Comparison of ENCODE assay signal across 21 cellular contexts in genomic region chrX:97065973-97066372, GRCh38.
"Had no signal": no experiment of that assay in that cellular context is flagged by ENCODE, and none has a peak within 500 bp of the region (broad histone marks: within the 10 kb centered on the region; RNA-seq: fewer than 3 reads in every experiment).

No MANE protein-coding gene starts in this region.

- FAIRE-seq: endothelial cell of umbilical vein had no signal

- H3K27me3 Mint-ChIP-seq: activated naive CD8-positive, alpha-beta T cell treated with anti-CD3 and anti-CD28 coated beads for 36 hours; naive thymus-derived CD4-positive, alpha-beta T cell; T-helper 17 cell had no signal

- H3K27me3 ChIP-seq: colonic mucosa, gastroesophageal sphincter, left lung, neutrophil had no signal

- H3K36me3 ChIP-seq: colonic mucosa, gastroesophageal sphincter, left lung, neutrophil had no signal

- H3K9me3 ChIP-seq: colonic mucosa, gastroesophageal sphincter, left lung, mucosa of descending colon, neutrophil had no signal

- DNase-seq: activated CD4-positive, alpha-beta T cell treated with anti-CD3 and anti-CD28 coated beads for 48 hours; activated CD8-positive, alpha-beta memory T cell treated with anti-CD3 and anti-CD28 coated beads, Interleukin-2, amount 50 U/mL, for 4 hours; activated CD8-positive, alpha-beta T cell treated with anti-CD3 and anti-CD28 coated beads, Interleukin-2, amount 10 ng/mL, durations not matched to agents 7 days and 5 days; activated naive CD8-positive, alpha-beta T cell treated with anti-CD3 and anti-CD28 coated beads for 36 hours; activated T-cell treated with anti-CD3 and anti-CD28 coated beads, Interleukin-2, amount 50 U/mL, for 72 hours; anterior cingulate cortex; colonic mucosa; effector CD4-positive, alpha-beta T cell; islet precursor cell; left lung; mucosa of descending colon; naive thymus-derived CD4-positive, alpha-beta T cell; stimulated activated CD4-positive, alpha-beta T cell treated with anti-CD3 and anti-CD28 coated beads, Interleukin-15, amount 100 ng/mL, for 24 hours; stimulated activated CD4-positive, alpha-beta T cell treated with anti-CD3 and anti-CD28 coated beads, Interleukin-4, amount 100 ng/mL, for 24 hours; stimulated activated naive CD4-positive, alpha-beta T cell treated with Interleukin-2 at 50 U/mL for 16 hours; substantia nigra; T-helper 17 cell had no signal

- H3K36me3 Mint-ChIP-seq: activated naive CD8-positive, alpha-beta T cell treated with anti-CD3 and anti-CD28 coated beads for 36 hours; WTC11 had no signal

- H3K27ac Mint-ChIP-seq: activated CD8-positive, alpha-beta T cell treated with anti-CD3 and anti-CD28 coated beads, Interleukin-2, amount 10 ng/mL, durations not matched to agents 7 days and 5 days; activated naive CD8-positive, alpha-beta T cell treated with anti-CD3 and anti-CD28 coated beads for 36 hours; activated T-cell treated with anti-CD3 and anti-CD28 coated beads, Interleukin-2, amount 50 U/mL, for 72 hours; naive thymus-derived CD4-positive, alpha-beta T cell; T-helper 17 cell; WTC11 had no signal

- H3K4me3 Mint-ChIP-seq: activated CD8-positive, alpha-beta T cell treated with anti-CD3 and anti-CD28 coated beads, Interleukin-2, amount 10 ng/mL, durations not matched to agents 7 days and 5 days; activated naive CD8-positive, alpha-beta T cell treated with anti-CD3 and anti-CD28 coated beads for 36 hours; activated T-cell treated with anti-CD3 and anti-CD28 coated beads, Interleukin-2, amount 50 U/mL, for 72 hours; naive thymus-derived CD4-positive, alpha-beta T cell; T-helper 17 cell; WTC11 had no signal

- H3K4me1 Mint-ChIP-seq: activated naive CD8-positive, alpha-beta T cell treated with anti-CD3 and anti-CD28 coated beads for 36 hours; WTC11 had no signal

- H3K9me3 Mint-ChIP-seq: activated naive CD8-positive, alpha-beta T cell treated with anti-CD3 and anti-CD28 coated beads for 36 hours; activated T-cell treated with anti-CD3 and anti-CD28 coated beads, Interleukin-2, amount 50 U/mL, for 72 hours; WTC11 had no signal

- H3K27ac ChIP-seq: colonic mucosa, gastroesophageal sphincter, left lung, neutrophil had no signal

- H3K4me3 ChIP-seq: colonic mucosa, gastroesophageal sphincter, left lung, mucosa of descending colon had no signal

- H3K4me1 ChIP-seq: colonic mucosa, gastroesophageal sphincter, left lung had no signal

- ATAC-seq: activated CD8-positive, alpha-beta T cell treated with anti-CD3 and anti-CD28 coated beads, Interleukin-2, amount 10 ng/mL, durations not matched to agents 7 days and 5 days; activated T-cell treated with anti-CD3 and anti-CD28 coated beads, Interleukin-2, amount 50 U/mL, for 72 hours; gastroesophageal sphincter; left lung; mucosa of descending colon; naive thymus-derived CD4-positive, alpha-beta T cell; T-helper 17 cell; WTC11 had no signal
